ENCODE assay signal across 4 cellular contexts in the genomic region with DNA sequence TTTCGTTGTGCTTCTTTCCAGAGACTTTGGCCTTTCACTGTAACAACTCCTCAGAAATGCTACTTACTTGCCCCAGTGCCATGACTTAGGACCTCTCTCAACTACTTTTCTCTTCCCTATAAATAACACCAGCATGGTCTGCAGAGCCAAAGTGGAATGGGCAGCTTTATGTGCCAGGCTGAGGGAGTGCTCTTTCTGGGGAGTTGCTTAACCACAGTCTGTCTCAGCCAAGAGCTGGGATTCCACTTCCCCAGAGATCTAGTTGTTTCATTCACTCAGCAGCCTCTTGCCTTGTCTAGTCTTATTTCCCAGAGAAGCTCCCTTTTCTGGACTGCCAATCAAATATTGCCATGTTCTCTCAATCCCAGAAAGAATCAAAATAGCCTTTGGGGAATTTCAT.
"Had no signal": no experiment of that assay in that cellular context is flagged by ENCODE, and none has a peak within 500 bp of the region (broad histone marks: within the 10 kb centered on the region; RNA-seq: fewer than 3 reads in every experiment).

No MANE protein-coding gene starts in this region.

- DNase-seq: H9, HCEC 1CT, IMR-90 had no signal

- ATAC-seq: GM23338 had no signal

- H3K4me3 ChIP-seq: GM23338 had no signal
